Comparison of ENCODE assay signal across 8 cellular contexts in the genomic region with DNA sequence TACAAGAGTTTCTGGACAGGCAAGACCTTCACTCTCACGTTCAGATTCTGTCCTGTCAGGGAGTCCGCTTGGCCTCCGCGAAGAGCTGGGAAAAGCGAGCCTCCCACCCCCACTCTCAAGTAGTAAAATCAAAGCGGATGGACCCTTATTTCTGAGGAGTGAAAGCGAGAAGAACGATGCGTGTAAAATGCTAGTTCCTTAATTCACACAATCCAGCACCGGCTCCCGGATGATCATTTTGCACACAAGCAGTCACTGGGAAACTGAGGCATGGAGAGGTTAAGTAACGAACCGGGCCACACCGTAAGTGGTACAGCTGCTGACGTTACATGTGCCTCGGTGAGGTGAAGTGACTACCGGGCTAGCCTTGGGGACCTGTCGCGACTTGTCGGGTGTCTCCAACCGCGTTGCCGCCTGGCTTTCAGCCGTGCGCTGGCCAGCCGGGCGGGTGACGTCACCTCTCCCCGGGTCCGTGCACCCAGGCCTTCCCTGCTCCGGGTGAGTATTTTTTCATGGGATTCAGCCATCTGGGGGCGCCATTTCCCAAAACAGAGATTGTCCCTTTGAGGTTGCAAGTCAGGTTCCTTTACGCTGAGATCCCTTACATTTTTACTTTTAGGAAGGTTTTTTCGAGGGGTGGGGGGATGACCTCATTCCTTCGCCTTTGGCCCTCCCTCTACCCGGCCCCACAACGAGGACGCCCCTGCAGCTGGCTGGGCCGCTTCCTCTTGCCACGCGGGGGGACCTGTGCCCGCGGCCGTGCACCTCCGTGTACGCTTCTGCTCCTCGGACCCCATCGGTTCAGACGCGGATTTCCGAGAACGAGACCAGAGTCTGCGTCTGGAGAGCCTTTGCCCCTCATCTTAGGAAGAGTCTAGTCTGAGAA. TPM values are rescaled to one million over a fixed set of nuclear protein-coding genes. Genes with fewer than 3 reads are reported as not detected.
DNase-seq lines count a peak whose midpoint lies in the region; ATAC-seq and TF ChIP-seq lines count a peak whose summit lies in the region.

No MANE protein-coding gene starts in this region.

- no peak for ATAC-seq in HG03521 (IDR thresholded peaks at IDR 0.05; ENCODE audit: unreplicated experiment)

- in situ Hi-C loops in brain microvascular endothelial cell (cut with HindIII; ENCODE audit: low pct_ligation_motif_present, low sequenced_read_pairs), result no loop called here

- H3K4me3 ChIP-seq in BE2C (ENCODE audit: low read depth, low read length), result peak overlapping the region; percentile 25
- H3K4me3 ChIP-seq in brain microvascular endothelial cell (ENCODE audit: low read depth, low read length), result peak overlapping the region; percentile 38

- H3K9me3 ChIP-seq in BE2C, result no peaks in the 10 kb centered on the region

- H3K27me3 ChIP-seq in BE2C (peaks cover 89% of the 10 kb centered on the region), brain microvascular endothelial cell (replicated peaks) (peaks cover 73% of the 10 kb centered on the region)

- TF ChIP-seq CTCF in BE2C (IDR thresholded peaks at IDR 0.05; ENCODE audit: low read depth, low read length) (peak; percentile 52), LNCAP (IDR thresholded peaks at IDR 0.05) (peak; percentile 18; the same call in 1 of the 2 replicates), brain microvascular endothelial cell (IDR thresholded peaks at IDR 0.05; ENCODE audit: low read depth, low read length, missing control alignments) (peak; percentile 61)

- no peak overlapping the region for H3K27ac ChIP-seq in brain microvascular endothelial cell

- peak; percentile 64 for DNase-seq in BE2C
- peak; percentile 42 for DNase-seq in brain microvascular endothelial cell
- peak; percentile 72 for DNase-seq in iPS-NIHi7 (ENCODE audit: extremely low spot score)
- peak; percentile 31 for DNase-seq in smooth muscle cell of the brain vasculature (ENCODE audit: low read depth, low spot score)
- no peak for DNase-seq in NCI-H446 treated with DMSO at 0.1 percent for 48 hours (lab: John Stamatoyannopoulos, UW)
- DNase-seq in NK-92 treated with Interleukin-12 subunit alpha and Interleukin-12 subunit beta, amount 100 ng/mL, for 24 hours (lab: John Stamatoyannopoulos, UW), result no peak

- H3K36me3 ChIP-seq in BE2C (no peaks in the 10 kb centered on the region), brain microvascular endothelial cell (replicated peaks) (no peaks in the 10 kb centered on the region)

- no peaks in the 10 kb centered on the region for H3K4me1 ChIP-seq in BE2C

RNA-seq across cellular contexts. Expression of gene SFRP2, which starts 3.4 kb away (rescaled TPM):
- polyA plus RNA-seq in BE2C (2012; ENCODE audit: insufficient read depth, insufficient read length, low read depth), result not detected

RNA-seq across cellular contexts. Expression of gene RNF175, which starts 32.4 kb away (rescaled TPM):
- polyA plus RNA-seq in BE2C (2012; ENCODE audit: insufficient read depth, insufficient read length, low read depth), result 1.3 TPM

Comparison
In these comparisons a context has a peak if more than half of its experiments do, and no peak if none do; other contexts are left out.
1. DNase-seq: peak in BE2C (single experiment), brain microvascular endothelial cell (single experiment), iPS-NIHi7 (single experiment) and smooth muscle cell of the brain vasculature (single experiment); none in NCI-H446 treated with DMSO at 0.1 percent for 48 hours (single experiment) and NK-92 treated with Interleukin-12 subunit alpha and Interleukin-12 subunit beta, amount 100 ng/mL, for 24 hours (single experiment).
2. Peak in every context shown above with its lines, with median percentiles within 50 percentile points of each other: CTCF ChIP-seq.